In the genomic region with DNA sequence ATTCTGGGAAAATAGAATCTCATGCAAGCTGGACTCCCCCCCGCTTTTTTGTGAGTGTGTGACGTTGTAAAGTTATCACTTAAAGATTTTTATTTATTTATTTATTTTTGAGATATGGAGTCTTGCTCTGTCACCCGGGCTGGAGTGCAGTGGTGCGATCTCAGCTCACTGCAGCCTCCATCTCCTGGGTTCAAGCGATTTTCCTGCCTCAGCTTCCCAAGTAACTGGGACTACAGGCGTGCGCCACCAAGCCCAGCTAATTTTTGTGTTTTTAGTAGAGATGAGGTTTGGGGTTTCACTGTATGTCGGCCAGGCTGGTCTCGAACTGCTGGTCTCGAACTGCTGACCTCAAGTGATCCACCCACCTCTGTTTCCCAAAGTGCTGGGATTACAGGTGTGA, we compare ENCODE assay signal across 8 cellular contexts. TPM values are rescaled to one million over a fixed set of nuclear protein-coding genes. Genes with fewer than 3 reads are reported as not detected.
A peak's percentile ranks its signal among the peaks of the same experiment; 100 is the strongest.
DNase-seq lines count a peak whose midpoint lies in the region; ATAC-seq and TF ChIP-seq lines count a peak whose summit lies in the region.
"Not testable (repeated sequence)": the region's sequence is repeated elsewhere in the genome, so short reads cannot be mapped to it uniquely, and the experiment has no call there.

No MANE protein-coding gene starts in this region.

- not testable (repeated sequence) for ATAC-seq in activated naive CD8-positive, alpha-beta T cell treated with anti-CD3 and anti-CD28 coated beads, Interleukin-2, amount 10 ng/mL, durations not matched to agents 7 days and 5 days (ENCODE audit: low read depth)

- H3K27me3 ChIP-seq in BLaER1 treated with 17β-estradiol and CSF1 and Interleukin-3, amounts not matched to agents 10 nM and 100 nM; H9 (ENCODE audit: insufficient read depth, low read length); mesenchymal stem cell (ENCODE audit: control insufficient read depth in 1 of 2, insufficient read depth in 1 of 2, low read length in 2 of 2); smooth muscle cell (ENCODE audit: low read depth): not testable (repeated sequence)

- peak overlapping the region in 9 of 10 experiments; percentile 7 to 79 (median 74); a peak in 10 of 20 replicates for H3K4me3 ChIP-seq in BLaER1 treated with 17β-estradiol and CSF1 and Interleukin-3, amounts not matched to agents 10 nM and 100 nM
- peak overlapping the region; percentile 81 for H3K4me3 ChIP-seq in OCI-LY7 (ENCODE audit: low read depth, low read length, poor library complexity, severe bottlenecking)
- H3K4me3 ChIP-seq in epithelial cell of proximal tubule (ENCODE audit: low read depth, low read length) = peak overlapping the region; percentile 85
- H3K4me3 ChIP-seq in mesenchymal stem cell (ENCODE audit: insufficient read depth in 1 of 2, low read depth in 1 of 2, low read length in 2 of 2) = peak overlapping the region in 1 of 2 experiments; percentile 99
- H3K4me3 ChIP-seq in smooth muscle cell = peak overlapping the region; percentile 78

- H3K36me3 Mint-ChIP-seq in H9 (ENCODE audit: insufficient read depth in 1 of 3, low read depth in 3 of 3) = peaks cover 5 to 22% (median 22%) of the 10 kb centered on the region in 3 experiments; a peak in 6 of 7 replicates
- H3K36me3 Mint-ChIP-seq in activated CD4-positive, alpha-beta memory T cell treated with anti-CD3 and anti-CD28 coated beads for 36 hours = peaks cover 19% of the 10 kb centered on the region
- peaks cover 23% of the 10 kb centered on the region for H3K36me3 Mint-ChIP-seq in activated naive CD8-positive, alpha-beta T cell treated with anti-CD3 and anti-CD28 coated beads, Interleukin-2, amount 10 ng/mL, durations not matched to agents 7 days and 5 days

- H2AK5ac ChIP-seq in H9 (ENCODE audit: insufficient read length, low read length); mesenchymal stem cell (ENCODE audit: low read length, severe bottlenecking): not testable (repeated sequence)

- not testable (repeated sequence) for H3K79me1 ChIP-seq in H9 (ENCODE audit: insufficient read depth, low read depth, low read length, poor library complexity, severe bottlenecking); mesenchymal stem cell (replicated peaks; ENCODE audit: low read length, poor library complexity, severe bottlenecking)

- not testable (repeated sequence) for H3K9me2 ChIP-seq in OCI-LY7 (ENCODE audit: insufficient read depth, low read length)

- not testable (repeated sequence) for H3K27ac ChIP-seq in BLaER1 treated with 17β-estradiol and CSF1 and Interleukin-3, amounts not matched to agents 10 nM and 100 nM; H9 (ENCODE audit: insufficient read length, low read depth, low read length); OCI-LY7 (ENCODE audit: low read depth, low read length, poor library complexity, severe bottlenecking); mesenchymal stem cell (ENCODE audit: low read length, poor library complexity, severe bottlenecking); smooth muscle cell (ENCODE audit: low read depth)

- intact Hi-C loops in OCI-LY7 (cut with micrococcal nuclease; ENCODE audit: unreplicated experiment) = loop anchor here (10.0 kb wide), 1 partner anchor 1017 kb away; no protein-coding TSS in a partner anchor
- intact Hi-C loops in activated CD4-positive, alpha-beta memory T cell treated with anti-CD3 and anti-CD28 coated beads for 36 hours (cut with micrococcal nuclease) = loop anchor here (5.0 to 10.0 kb wide), 4 partner anchors 80 to 1807 kb away; partner anchors contain the start of gene RNGTT

- peaks cover 13% of the 10 kb centered on the region for H3K27me3 Mint-ChIP-seq in H9 (ENCODE audit: low read depth)
- H3K27me3 Mint-ChIP-seq in activated CD4-positive, alpha-beta memory T cell treated with anti-CD3 and anti-CD28 coated beads for 36 hours; activated naive CD8-positive, alpha-beta T cell treated with anti-CD3 and anti-CD28 coated beads, Interleukin-2, amount 10 ng/mL, durations not matched to agents 7 days and 5 days: not testable (repeated sequence)

- peaks cover 0 to 15% (median 0%) of the 10 kb centered on the region in 11 experiments; a peak in 5 of 22 replicates for H3K36me3 ChIP-seq in BLaER1 treated with 17β-estradiol and CSF1 and Interleukin-3, amounts not matched to agents 10 nM and 100 nM
- H3K36me3 ChIP-seq in OCI-LY7 (ENCODE audit: insufficient read depth, low read length) = peaks cover 42% of the 10 kb centered on the region
- not testable (repeated sequence) for H3K36me3 ChIP-seq in mesenchymal stem cell (ENCODE audit: control insufficient read depth in 1 of 2, insufficient read depth in 2 of 2, low read depth in 1 of 2, low read length in 2 of 2); smooth muscle cell (ENCODE audit: low read depth)

- peaks cover 15 to 39% (median 30%) of the 10 kb centered on the region in 10 experiments for H3K4me1 ChIP-seq in BLaER1 treated with 17β-estradiol and CSF1 and Interleukin-3, amounts not matched to agents 10 nM and 100 nM
- not testable (repeated sequence) for H3K4me1 ChIP-seq in H9 (ENCODE audit: insufficient read depth, low read length); mesenchymal stem cell (ENCODE audit: control insufficient read depth, insufficient read depth, low read depth, low read length)
- H3K4me1 ChIP-seq in OCI-LY7 (ENCODE audit: insufficient read depth, low read length, poor library complexity, severe bottlenecking) (peaks cover 33% of the 10 kb centered on the region), smooth muscle cell (ENCODE audit: low read depth) (peaks cover 38% of the 10 kb centered on the region)

- H4K5ac ChIP-seq in H9 (ENCODE audit: insufficient read length, low read depth, low read length) = not testable (repeated sequence)

- H4K8ac ChIP-seq in H9 (replicated peaks; ENCODE audit: insufficient read length, low read depth, low read length); mesenchymal stem cell (ENCODE audit: low read length): not testable (repeated sequence)

- H2BK120ac ChIP-seq in H9 (ENCODE audit: low read depth, low read length, poor library complexity, severe bottlenecking); mesenchymal stem cell (ENCODE audit: low read depth, low read length): not testable (repeated sequence)

- H3K79me2 ChIP-seq in H9 (ENCODE audit: insufficient read depth, low read length) (peaks cover 49% of the 10 kb centered on the region; the same call in 1 of the 2 replicates), OCI-LY7 (ENCODE audit: insufficient read depth, low read depth, low read length) (peaks cover 79% of the 10 kb centered on the region), smooth muscle cell (ENCODE audit: low read depth) (peaks cover 93% of the 10 kb centered on the region)

- peak overlapping the region; percentile 65 to 74 (median 72); a peak in 21 of 22 replicates for H3K4me2 ChIP-seq in BLaER1 treated with 17β-estradiol and CSF1 and Interleukin-3, amounts not matched to agents 10 nM and 100 nM
- not testable (repeated sequence) for H3K4me2 ChIP-seq in H9 (ENCODE audit: insufficient read depth, insufficient read length, low read length); mesenchymal stem cell (ENCODE audit: low read length, poor library complexity, severe bottlenecking)
- peak overlapping the region; percentile 96 for H3K4me2 ChIP-seq in OCI-LY7 (ENCODE audit: low read length)
- H3K4me2 ChIP-seq in smooth muscle cell = peak overlapping the region; percentile 86

- H4K20me1 ChIP-seq in BLaER1 treated with 17β-estradiol and CSF1 and Interleukin-3, amounts not matched to agents 10 nM and 100 nM = peaks cover 30 to 66% (median 60%) of the 10 kb centered on the region in 11 experiments; a peak in 21 of 22 replicates
- not testable (repeated sequence) for H4K20me1 ChIP-seq in H9 (ENCODE audit: control insufficient read depth, insufficient read depth, insufficient read length)
- peaks cover 46% of the 10 kb centered on the region for H4K20me1 ChIP-seq in OCI-LY7 (ENCODE audit: insufficient read depth, low read length)
- peaks cover 67% of the 10 kb centered on the region for H4K20me1 ChIP-seq in smooth muscle cell (ENCODE audit: low read depth)

- not testable (repeated sequence) for H2BK20ac ChIP-seq in H9 (ENCODE audit: low read depth, low read length, poor library complexity, severe bottlenecking)

- peaks cover 49 to 53% of the 10 kb centered on the region in 2 experiments for H3K4me1 Mint-ChIP-seq in H9
- H3K4me1 Mint-ChIP-seq in activated CD4-positive, alpha-beta memory T cell treated with anti-CD3 and anti-CD28 coated beads for 36 hours (ENCODE audit: low read depth) = peaks cover 57% of the 10 kb centered on the region
- peaks cover 44% of the 10 kb centered on the region for H3K4me1 Mint-ChIP-seq in activated naive CD8-positive, alpha-beta T cell treated with anti-CD3 and anti-CD28 coated beads, Interleukin-2, amount 10 ng/mL, durations not matched to agents 7 days and 5 days

- H3K18ac ChIP-seq in H9 (ENCODE audit: insufficient read length, low read depth, low read length); mesenchymal stem cell (ENCODE audit: low read depth in 1 of 2, low read length in 2 of 2): not testable (repeated sequence)

- not testable (repeated sequence) for BruUV-seq in OCI-LY7 (replicated peaks; lab: Mats Ljungman, UMichigan)

- H2AFZ ChIP-seq in H9 (ENCODE audit: low read length); OCI-LY7 (ENCODE audit: low read length); mesenchymal stem cell (ENCODE audit: low read depth, low read length); smooth muscle cell (ENCODE audit: low read depth): not testable (repeated sequence)

- no CpG with 5 or more reads among the region's 10 CpGs for WGBS in H9 (ENCODE audit: extremely low coverage, insufficient read length, low lambda C conversion rate)
- 92% methylated on average over 7 of the region's 10 CpGs for WGBS in mesenchymal stem cell
- WGBS in smooth muscle cell (ENCODE audit: low lambda C conversion rate) = 92% methylated on average over 10 of the region's 10 CpGs

- H2BK5ac ChIP-seq in H9 (ENCODE audit: insufficient read length, low read length); mesenchymal stem cell (ENCODE audit: low read depth, low read length, poor library complexity, severe bottlenecking): not testable (repeated sequence)

- H3K23me2 ChIP-seq in H9 (ENCODE audit: insufficient read length, low read depth, low read length, poor library complexity, severe bottlenecking) = peaks cover 17% of the 10 kb centered on the region

- not testable (repeated sequence) for H3K14ac ChIP-seq in H9 (ENCODE audit: insufficient read depth, low read length); mesenchymal stem cell (ENCODE audit: low read length in 2 of 2)

- H4K91ac ChIP-seq in H9 (ENCODE audit: insufficient read length, low read depth, low read length); mesenchymal stem cell (ENCODE audit: low read length): not testable (repeated sequence)

- POLR2A ChIA-PET in OCI-LY7 (lab: Charles Lee) = interaction anchor here (0.8 to 1.9 kb wide), 3 partner anchors 9 to 60 kb away, joined by 3 to 5 read pairs (median 3); no protein-coding TSS in a partner anchor
- POLR2A ChIA-PET in activated CD4-positive, alpha-beta memory T cell treated with anti-CD3 and anti-CD28 coated beads for 36 hours (lab: Charles Lee) = interaction anchor here (0.8 to 1.4 kb wide), 5 partner anchors 9 to 79 kb away, joined by 3 to 4 read pairs (median 3); no protein-coding TSS in a partner anchor
- POLR2A ChIA-PET in activated naive CD8-positive, alpha-beta T cell treated with anti-CD3 and anti-CD28 coated beads, Interleukin-2, amount 10 ng/mL, durations not matched to agents 7 days and 5 days (lab: Charles Lee) = not testable (repeated sequence)

- H3K9ac ChIP-seq in BLaER1 treated with 17β-estradiol and CSF1 and Interleukin-3, amounts not matched to agents 10 nM and 100 nM = peak overlapping the region in 8 of 11 experiments; percentile 6 to 88 (median 32); a peak in 7 of 22 replicates
- H3K9ac ChIP-seq in H9 (ENCODE audit: extremely low read depth, insufficient read length, low read length); smooth muscle cell (ENCODE audit: low read depth): not testable (repeated sequence)
- H3K9ac ChIP-seq in mesenchymal stem cell (ENCODE audit: low read length) = peak overlapping the region; percentile 98

- H3K4ac ChIP-seq in H9 (ENCODE audit: low read depth, low read length); mesenchymal stem cell (ENCODE audit: low read depth in 1 of 2, low read length in 2 of 2): not testable (repeated sequence)

- DNase-seq in H9; OCI-LY7 (ENCODE audit: low spot score); activated naive CD8-positive, alpha-beta T cell treated with anti-CD3 and anti-CD28 coated beads, Interleukin-2, amount 10 ng/mL, durations not matched to agents 7 days and 5 days; epithelial cell of proximal tubule (ENCODE audit: low read depth); mesenchymal stem cell; smooth muscle cell (lab: John Stamatoyannopoulos, UW; ENCODE audit: unreplicated experiment): not testable (repeated sequence)
- DNase-seq in activated CD4-positive, alpha-beta memory T cell treated with anti-CD3 and anti-CD28 coated beads for 36 hours = peak; percentile 19

- H2BK12ac ChIP-seq in H9 (ENCODE audit: insufficient read length, low read depth, low read length); mesenchymal stem cell (ENCODE audit: low read length in 2 of 2): not testable (repeated sequence)

- H3F3A ChIP-seq in smooth muscle cell (ENCODE audit: low read depth) = not testable (repeated sequence)

- H3K9me3 Mint-ChIP-seq in H9; activated CD4-positive, alpha-beta memory T cell treated with anti-CD3 and anti-CD28 coated beads for 36 hours; activated naive CD8-positive, alpha-beta T cell treated with anti-CD3 and anti-CD28 coated beads, Interleukin-2, amount 10 ng/mL, durations not matched to agents 7 days and 5 days: not testable (repeated sequence)

- not testable (repeated sequence) for H2BK15ac ChIP-seq in H9 (ENCODE audit: low read depth, low read length); mesenchymal stem cell (ENCODE audit: low read depth, poor library complexity, severe bottlenecking)

- H3K56ac ChIP-seq in H9 (ENCODE audit: insufficient read length, low read depth, low read length) = not testable (repeated sequence)

- TF ChIP-seq CTCF in H9 (conservative IDR thresholded peaks at IDR 0.05); OCI-LY7 (conservative IDR thresholded peaks at IDR 0.05; ENCODE audit: low read length); epithelial cell of proximal tubule (conservative IDR thresholded peaks at IDR 0.05; ENCODE audit: low read depth, low read length); smooth muscle cell (IDR thresholded peaks at IDR 0.05; ENCODE audit: borderline replicate concordance, insufficient read depth, poor library complexity, severe bottlenecking): not testable (repeated sequence)

- CTCF ChIA-PET in OCI-LY7 (lab: Charles Lee; ENCODE audit: unreplicated experiment) = not testable (repeated sequence)
- CTCF ChIA-PET in activated CD4-positive, alpha-beta memory T cell treated with anti-CD3 and anti-CD28 coated beads for 36 hours (lab: Charles Lee) = interaction anchor here (1.2 to 1.7 kb wide), 4 partner anchors 18 to 62 kb away, joined by 3 to 7 read pairs (median 4); no protein-coding TSS in a partner anchor

- not testable (repeated sequence) for H3K27ac Mint-ChIP-seq in H9; activated CD4-positive, alpha-beta memory T cell treated with anti-CD3 and anti-CD28 coated beads for 36 hours; activated naive CD8-positive, alpha-beta T cell treated with anti-CD3 and anti-CD28 coated beads, Interleukin-2, amount 10 ng/mL, durations not matched to agents 7 days and 5 days

- H3K9me3 ChIP-seq in BLaER1 treated with 17β-estradiol and CSF1 and Interleukin-3, amounts not matched to agents 10 nM and 100 nM (replicated peaks in 1 of 11); H9 (ENCODE audit: control insufficient read depth, low read depth, low read length); OCI-LY7 (ENCODE audit: low read length); mesenchymal stem cell (ENCODE audit: control insufficient read depth, low read length); smooth muscle cell (replicated peaks; ENCODE audit: low read depth): not testable (repeated sequence)

- H3K23ac ChIP-seq in H9 (ENCODE audit: insufficient read length, low read depth, low read length); mesenchymal stem cell (ENCODE audit: low read length in 2 of 2): not testable (repeated sequence)

- peak overlapping the region; percentile 29 to 96; a peak in 2 of 5 replicates for H3K4me3 Mint-ChIP-seq in H9
- peak overlapping the region; percentile 48 for H3K4me3 Mint-ChIP-seq in activated CD4-positive, alpha-beta memory T cell treated with anti-CD3 and anti-CD28 coated beads for 36 hours
- peak overlapping the region; percentile 35 for H3K4me3 Mint-ChIP-seq in activated naive CD8-positive, alpha-beta T cell treated with anti-CD3 and anti-CD28 coated beads, Interleukin-2, amount 10 ng/mL, durations not matched to agents 7 days and 5 days

- not testable (repeated sequence) for H3T11ph ChIP-seq in H9 (ENCODE audit: low read length)

RNA-seq across cellular contexts. Expression of gene ZNF292, which starts 2.2 kb away (rescaled TPM):
- 36.2 and 38.7 TPM in 2 replicates for total RNA-seq in H9 (2021)
- total RNA-seq in OCI-LY7 (2014; rRNA removed; shearing (Covaris generic)) = 17.5 and 18.7 TPM in 2 replicates
- 44.9 and 53.7 TPM in 2 replicates for total RNA-seq in OCI-LY7 (2022)
- 10 to 100 TPM; 51.9 to 52.5 TPM for total RNA-seq in activated CD4-positive, alpha-beta memory T cell treated with anti-CD3 and anti-CD28 coated beads for 36 hours
- 10 to 100 TPM; 70.2 to 77.6 TPM for total RNA-seq in activated naive CD8-positive, alpha-beta T cell treated with anti-CD3 and anti-CD28 coated beads, Interleukin-2, amount 10 ng/mL, durations not matched to agents 7 days and 5 days
- total RNA-seq in epithelial cell of proximal tubule = 6.4 and 12.5 TPM in 2 replicates
- polyA plus RNA-seq in mesenchymal stem cell (2013, experiment 1 of 2) = 13.3 TPM
- 13.7 TPM for polyA plus RNA-seq in mesenchymal stem cell (2013, experiment 2 of 2)
- 46.7 and 50.3 TPM in 2 replicates for total RNA-seq in smooth muscle cell
- polyA plus RNA-seq in smooth muscle cell = 29.4 and 33.7 TPM in 2 replicates
